In genomic region chr1:156248323-156248683, GRCh38 we compare ENCODE assay signal across 2 cellular contexts.
TF ChIP-seq lines count a peak whose summit lies in the region.

No MANE protein-coding gene starts in this region.

TF ChIP-seq in GM23338, 12 proteins besides CTCF, POLR2A, EP300 and RAD21:
- TF ChIP-seq NANOG (IDR thresholded peaks at IDR 0.05; ENCODE audit: borderline replicate concordance) (no peak), ETS1 (IDR thresholded peaks at IDR 0.05) (no peak), REST (IDR thresholded peaks at IDR 0.05; ENCODE audit: unreplicated experiment) (no peak), ZNF331 (CRISPR knock-in tag; IDR thresholded peaks at IDR 0.05; ENCODE audit: low read depth) (no peak), JUNB (IDR thresholded peaks at IDR 0.05; ENCODE audit: unreplicated experiment) (no peak), CREB1 (CRISPR knock-in tag; IDR thresholded peaks at IDR 0.05; ENCODE audit: low read depth) (no peak), ZNF114 (CRISPR knock-in tag; IDR thresholded peaks at IDR 0.05) (no peak), STAT1 (IDR thresholded peaks at IDR 0.05; ENCODE audit: unreplicated experiment) (no peak), ZNF462 (CRISPR knock-in tag; IDR thresholded peaks at IDR 0.05) (no peak), EZH2phosphoT487 (IDR thresholded peaks at IDR 0.05; ENCODE audit: unreplicated experiment) (no peak), EZH2 (IDR thresholded peaks at IDR 0.05; ENCODE audit: low read depth, unreplicated experiment) (no peak), POLR2AphosphoS5 (IDR thresholded peaks at IDR 0.05; ENCODE audit: low read depth) (no peak)

TF ChIP-seq in K562, 482 proteins besides CTCF, POLR2A, EP300 and RAD21:
- TF ChIP-seq VEZF1 (CRISPR knock-in tag; IDR thresholded peaks at IDR 0.05) (0 out of 2 replicates have a peak, but pooled peaks have one; percentile 34), ZNF740 (CRISPR knock-in tag; IDR thresholded peaks at IDR 0.05) (0 out of 2 replicates have a peak, but pooled peaks have one; percentile 16), ZNF740 (tag; IDR thresholded peaks at IDR 0.05) (peak in 1 of 2 experiments; percentile 28; a peak in 1 of 4 replicates), ETV5 (CRISPR knock-in tag; IDR thresholded peaks at IDR 0.05; ENCODE audit: low read depth) (no peak)
